In the genomic region with DNA sequence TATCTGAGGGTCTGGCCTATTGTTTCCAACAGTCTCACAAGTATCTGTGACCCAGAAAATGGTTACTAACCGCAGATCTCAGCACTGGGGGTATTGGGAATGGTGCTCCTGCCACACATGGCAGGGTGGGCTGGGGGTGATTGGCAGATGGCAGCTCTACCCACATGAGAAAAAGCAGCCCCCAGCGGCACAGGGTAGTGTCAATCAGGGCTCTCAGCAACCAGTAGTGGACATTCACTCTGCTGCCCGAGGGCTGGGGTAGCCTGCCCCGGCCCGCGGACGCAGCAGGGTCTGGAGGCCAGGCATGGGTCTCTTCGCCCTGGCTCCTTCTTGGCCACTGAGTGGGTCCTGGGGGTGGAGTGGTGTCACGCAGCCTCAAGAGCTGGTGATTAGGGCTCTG, we compare ENCODE assay signal across 24 cellular contexts. TPM values are rescaled to one million over a fixed set of nuclear protein-coding genes. Genes with fewer than 3 reads are reported as not detected.
DNase-seq lines count a peak whose midpoint lies in the region; ATAC-seq, FAIRE-seq and TF ChIP-seq lines count a peak whose summit lies in the region.
"Had no signal": no experiment of that assay in that cellular context is flagged by ENCODE, and none has a peak within 500 bp of the region (broad histone marks: within the 10 kb centered on the region; RNA-seq: fewer than 3 reads in every experiment).

No MANE protein-coding gene starts in this region.

- H2AFZ ChIP-seq in osteoblast (ENCODE audit: low read length), result no peak overlapping the region
- H2AFZ ChIP-seq: GM23338 had no signal

- TF ChIP-seq CTCF in kidney (IDR thresholded peaks at IDR 0.05; ENCODE audit: borderline replicate concordance, extremely low read depth, insufficient read depth) (no peak), osteoblast (IDR thresholded peaks at IDR 0.05; ENCODE audit: extremely low read depth, low read depth, low read length) (no peak)

- CTCF ChIA-PET in activated CD4-positive, alpha-beta T cell treated with anti-CD3 and anti-CD28 coated beads, Interleukin-2, amount 10 ng/mL, durations not matched to agents 7 days and 5 days (lab: Charles Lee), result no interaction called here

- H3K4me1 ChIP-seq in kidney (ENCODE audit: control insufficient read depth in 1 of 2, insufficient read depth in 1 of 2, low read depth in 1 of 2, low read length in 2 of 2) (peaks cover 0 to 11% of the 10 kb centered on the region in 2 donors), osteoblast (ENCODE audit: insufficient read depth, low read length) (no peaks in the 10 kb centered on the region)
- H3K4me1 ChIP-seq: BLaER1 had no signal

- H3K9ac ChIP-seq in kidney (ENCODE audit: low read length in 2 of 2), result no peak overlapping the region
- H3K9ac ChIP-seq: BLaER1 had no signal

- no peak overlapping the region for H3K4me3 ChIP-seq in kidney (ENCODE audit: low read length in 2 of 2)
- no peak overlapping the region for H3K4me3 ChIP-seq in osteoblast (ENCODE audit: insufficient read depth, low read length)
- H3K4me3 ChIP-seq: BLaER1, GM12878, GM23338 had no signal

- H3K4me2 ChIP-seq in osteoblast (ENCODE audit: insufficient read depth, low read length), result no peak overlapping the region
- H3K4me2 ChIP-seq: BLaER1, GM23338 had no signal

- H3K36me3 ChIP-seq in kidney (ENCODE audit: control insufficient read depth in 1 of 2, insufficient read depth in 2 of 2, low read length in 2 of 2), result no peaks in the 10 kb centered on the region
- H3K36me3 ChIP-seq in osteoblast (ENCODE audit: insufficient read depth, low read length), result no peaks in the 10 kb centered on the region
- H3K36me3 ChIP-seq: BLaER1 had no signal

- no peaks in the 10 kb centered on the region for H3K27me3 Mint-ChIP-seq in activated CD4-positive, alpha-beta T cell treated with anti-CD3 and anti-CD28 coated beads, Interleukin-2, amount 10 ng/mL, durations not matched to agents 7 days and 5 days
- H3K27me3 Mint-ChIP-seq: B cell; CD4-positive, alpha-beta T cell had no signal

- no peaks in the 10 kb centered on the region for H3K4me1 Mint-ChIP-seq in activated CD4-positive, alpha-beta T cell treated with anti-CD3 and anti-CD28 coated beads, Interleukin-2, amount 10 ng/mL, durations not matched to agents 7 days and 5 days
- H3K4me1 Mint-ChIP-seq in stimulated activated effector memory CD8-positive, alpha-beta T cell treated with anti-CD3 and anti-CD28 coated beads, Interleukin-12 subunit alpha, Interleukin-12 subunit beta, amount 100 ng/mL, for 72 hours, result peaks cover 9% of the 10 kb centered on the region
- H3K4me1 Mint-ChIP-seq: B cell, GM23338 had no signal

- H3K4me3 Mint-ChIP-seq in activated CD4-positive, alpha-beta T cell treated with anti-CD3 and anti-CD28 coated beads, Interleukin-2, amount 10 ng/mL, durations not matched to agents 7 days and 5 days, result no peak overlapping the region
- H3K4me3 Mint-ChIP-seq in stimulated activated effector memory CD8-positive, alpha-beta T cell treated with anti-CD3 and anti-CD28 coated beads, Interleukin-12 subunit alpha, Interleukin-12 subunit beta, amount 100 ng/mL, for 72 hours, result no peak overlapping the region
- H3K4me3 Mint-ChIP-seq: B cell; CD4-positive, alpha-beta T cell; CD8-positive, alpha-beta memory T cell; GM23338; H9 had no signal

- intact Hi-C loops in kidney (cut with DNase I), result no loop called here

- H3K9me3 Mint-ChIP-seq in activated CD4-positive, alpha-beta T cell treated with anti-CD3 and anti-CD28 coated beads, Interleukin-2, amount 10 ng/mL, durations not matched to agents 7 days and 5 days, result no peaks in the 10 kb centered on the region
- H3K9me3 Mint-ChIP-seq in stimulated activated effector memory CD8-positive, alpha-beta T cell treated with anti-CD3 and anti-CD28 coated beads, Interleukin-12 subunit alpha, Interleukin-12 subunit beta, amount 100 ng/mL, for 72 hours, result no peaks in the 10 kb centered on the region
- H3K9me3 Mint-ChIP-seq: CD4-positive, alpha-beta T cell; CD8-positive, alpha-beta memory T cell; GM23338; H9 had no signal

- POLR2A ChIA-PET in activated CD4-positive, alpha-beta T cell treated with anti-CD3 and anti-CD28 coated beads, Interleukin-2, amount 10 ng/mL, durations not matched to agents 7 days and 5 days (lab: Charles Lee), result no interaction called here

- H3K36me3 Mint-ChIP-seq in activated CD4-positive, alpha-beta T cell treated with anti-CD3 and anti-CD28 coated beads, Interleukin-2, amount 10 ng/mL, durations not matched to agents 7 days and 5 days (ENCODE audit: low read depth), result no peaks in the 10 kb centered on the region
- no peaks in the 10 kb centered on the region for H3K36me3 Mint-ChIP-seq in stimulated activated effector memory CD8-positive, alpha-beta T cell treated with anti-CD3 and anti-CD28 coated beads, Interleukin-12 subunit alpha, Interleukin-12 subunit beta, amount 100 ng/mL, for 72 hours

- H3K9me3 ChIP-seq in kidney (ENCODE audit: control insufficient read depth in 1 of 2, low read length in 2 of 2) (no peaks in the 10 kb centered on the region), osteoblast (ENCODE audit: low read depth, low read length) (no peaks in the 10 kb centered on the region)
- H3K9me3 ChIP-seq: BLaER1 had no signal

- no peak for ATAC-seq in stimulated activated effector memory CD8-positive, alpha-beta T cell treated with anti-CD3 and anti-CD28 coated beads, Interleukin-12 subunit alpha, Interleukin-12 subunit beta, amount 100 ng/mL, for 72 hours
- ATAC-seq in GM19035 (IDR thresholded peaks at IDR 0.05; ENCODE audit: unreplicated experiment), result no peak
- ATAC-seq: GM12878, GM23338, HCT116 had no signal

- H3K27ac Mint-ChIP-seq in activated CD4-positive, alpha-beta T cell treated with anti-CD3 and anti-CD28 coated beads, Interleukin-2, amount 10 ng/mL, durations not matched to agents 7 days and 5 days, result peak overlapping the region; percentile 36
- H3K27ac Mint-ChIP-seq in stimulated activated effector memory CD8-positive, alpha-beta T cell treated with anti-CD3 and anti-CD28 coated beads, Interleukin-12 subunit alpha, Interleukin-12 subunit beta, amount 100 ng/mL, for 72 hours, result peak overlapping the region; percentile 34
- H3K27ac Mint-ChIP-seq: B cell; CD4-positive, alpha-beta T cell; GM23338 had no signal

- H3K27ac ChIP-seq in kidney (ENCODE audit: low read depth in 2 of 2, low read length in 2 of 2) (peak overlapping the region in 1 of 2 donors; percentile 69), osteoblast (ENCODE audit: low read depth, low read length) (no peak overlapping the region)
- H3K27ac ChIP-seq: 22Rv1, BLaER1, C4-2B had no signal

- DNase-seq in activated CD4-positive, alpha-beta T cell treated with anti-CD3 and anti-CD28 coated beads, Interleukin-2, amount 10 ng/mL, durations not matched to agents 7 days and 5 days, result no peak
- no peak for DNase-seq in activated CD4-positive, alpha-beta T cell treated with anti-CD3 and anti-CD28 coated beads, Interleukin-2, amount 50 U/mL, for 1 hour
- DNase-seq in kidney (peak; percentile 53), osteoblast (ENCODE audit: insufficient read length, low spot score, missing footprints) (peak; percentile 73), NCI-H187 (lab: John Stamatoyannopoulos, UW) (no peak), NCI-H1436 treated with DMSO at 0.1 percent for 48 hours (lab: John Stamatoyannopoulos, UW) (no peak)
- DNase-seq in stimulated activated effector memory CD8-positive, alpha-beta T cell treated with anti-CD3 and anti-CD28 coated beads, Interleukin-12 subunit alpha, Interleukin-12 subunit beta, amount 100 ng/mL, for 72 hours (ENCODE audit: low spot score in 2 of 2), result no peak
- DNase-seq: CD4-positive, alpha-beta T cell; DMS 273 treated with DMSO at 0.1 percent for 48 hours; DMS79; EL; GDM1; H9 had no signal

- FAIRE-seq in kidney (lab: Jason Lieb, UNC), result no peak
- FAIRE-seq: A204.1, D721Med, GM12878 had no signal

- no peaks in the 10 kb centered on the region for H4K20me1 ChIP-seq in osteoblast (ENCODE audit: insufficient read depth, low read length)
- H4K20me1 ChIP-seq: BLaER1 had no signal

- H3K27me3 ChIP-seq in osteoblast (ENCODE audit: insufficient read depth, low read length), result no peaks in the 10 kb centered on the region
- H3K27me3 ChIP-seq: BLaER1 had no signal

- H3K79me2 ChIP-seq in osteoblast (ENCODE audit: insufficient read depth, low read length), result no peaks in the 10 kb centered on the region

RNA-seq across cellular contexts. Expression of gene DNAH1, which starts 8.6 kb away (rescaled TPM):
- 10 to 100 TPM; 25.2 to 25.7 TPM for total RNA-seq in activated CD4-positive, alpha-beta T cell treated with anti-CD3 and anti-CD28 coated beads, Interleukin-2, amount 10 ng/mL, durations not matched to agents 7 days and 5 days
- total RNA-seq in kidney (12.1 TPM), osteoblast (8.0 and 8.7 TPM in 2 replicates)
- polyA plus RNA-seq in kidney (ENCODE audit: insufficient read depth, low read depth, low replicate concordance), result 1.7 TPM

RNA-seq across cellular contexts. Expression of gene GLYCTK, which starts 37.0 kb away (rescaled TPM):
- 10 to 100 TPM; 25.0 to 29.4 TPM for total RNA-seq in activated CD4-positive, alpha-beta T cell treated with anti-CD3 and anti-CD28 coated beads, Interleukin-2, amount 10 ng/mL, durations not matched to agents 7 days and 5 days
- total RNA-seq in kidney (30.7 TPM), osteoblast (13.8 and 15.0 TPM in 2 replicates)
- polyA plus RNA-seq in kidney (ENCODE audit: insufficient read depth, low read depth, low replicate concordance), result 50.2 TPM

RNA-seq across cellular contexts. Expression of gene WDR82, which starts 46.2 kb away (rescaled TPM):
- 100 to 1,000 TPM; 140 to 143 TPM for total RNA-seq in activated CD4-positive, alpha-beta T cell treated with anti-CD3 and anti-CD28 coated beads, Interleukin-2, amount 10 ng/mL, durations not matched to agents 7 days and 5 days
- total RNA-seq in kidney (75.8 TPM), osteoblast (54.2 and 58.3 TPM in 2 replicates)
- 20.9 TPM for polyA plus RNA-seq in kidney (ENCODE audit: insufficient read depth, low read depth, low replicate concordance)

Comparison
In these comparisons a context has a peak if more than half of its experiments do, and no peak if none do; other contexts are left out.
1. DNase-seq: peak in kidney (single experiment) and osteoblast (single experiment); none in activated CD4-positive, alpha-beta T cell treated with anti-CD3 and anti-CD28 coated beads, Interleukin-2, amount 10 ng/mL, durations not matched to agents 7 days and 5 days (single experiment), activated CD4-positive, alpha-beta T cell treated with anti-CD3 and anti-CD28 coated beads, Interleukin-2, amount 50 U/mL, for 1 hour (single experiment), stimulated activated effector memory CD8-positive, alpha-beta T cell treated with anti-CD3 and anti-CD28 coated beads, Interleukin-12 subunit alpha, Interleukin-12 subunit beta, amount 100 ng/mL, for 72 hours (0 of 2), NCI-H187 (0 of 2) and NCI-H1436 treated with DMSO at 0.1 percent for 48 hours (single experiment).